Comparison of ENCODE assay signal across 8 cellular contexts in genomic region chr14:104768437-104769323, GRCh38. TPM values are rescaled to one million over a fixed set of nuclear protein-coding genes. Genes with fewer than 3 reads are reported as not detected.
DNase-seq lines count a peak whose midpoint lies in the region; ATAC-seq and TF ChIP-seq lines count a peak whose summit lies in the region.

No MANE protein-coding gene starts in this region.

- 26% methylated on average over 4 of the region's 25 CpGs for WGBS in suprapubic skin

- no peak overlapping the region for H3K4me2 ChIP-seq in Karpas-422 (ENCODE audit: low read depth, low read length, poor library complexity, severe bottlenecking)

- peak; percentile 98 for TF ChIP-seq CTCF in neutrophil (IDR thresholded peaks at IDR 0.05)
- TF ChIP-seq CTCF in suprapubic skin (IDR thresholded peaks at IDR 0.05): peak; percentile 76 to 98

- no peak for TF ChIP-seq POLR2A in suprapubic skin (IDR thresholded peaks at IDR 0.05)

- DNase-seq in CD1c-positive myeloid dendritic cell (ENCODE audit: extremely low spot score) (peak; percentile 92), Karpas-422 (peak; percentile 96), SHP77 (lab: John Stamatoyannopoulos, UW) (peak; percentile 29 to 61), foreskin melanocyte (peak; percentile 60), suprapubic skin (ENCODE audit: low spot score in 2 of 2) (peak; percentile 94 to 95)
- DNase-seq in activated T-helper 9 cell treated with anti-CD3 and anti-CD28 coated beads, Interleukin-2, amount 50 U/mL, for 16 hours (ENCODE audit: low read depth): peak; percentile 87

- peak; percentile 79 for ATAC-seq in GM19467 (IDR thresholded peaks at IDR 0.05; ENCODE audit: unreplicated experiment)

- H3K9me3 ChIP-seq in Karpas-422 (ENCODE audit: low read length) (peaks cover 7% of the 10 kb centered on the region; the same call in 1 of the 2 replicates), neutrophil (no peaks in the 10 kb centered on the region), suprapubic skin (no peaks in the 10 kb centered on the region)

- H3K4me1 ChIP-seq in Karpas-422 (ENCODE audit: low read length): peaks cover 5% of the 10 kb centered on the region
- H3K4me1 ChIP-seq in neutrophil (ENCODE audit: control insufficient read depth in 1 of 2, insufficient read depth in 1 of 2, low read depth in 1 of 2, low read length in 1 of 2): peaks cover 2 to 10% of the 10 kb centered on the region in 2 experiments
- peaks cover 8% of the 10 kb centered on the region for H3K4me1 ChIP-seq in suprapubic skin

- peak overlapping the region; percentile 47 for H3K9ac ChIP-seq in Karpas-422 (ENCODE audit: low read length)

- H3K4me3 ChIP-seq in Karpas-422 (ENCODE audit: low read length) (no peak overlapping the region), neutrophil (ENCODE audit: low read depth in 1 of 2, low read length in 1 of 2) (no peak overlapping the region), suprapubic skin (no peak overlapping the region)

- no peak overlapping the region for H2AFZ ChIP-seq in Karpas-422 (ENCODE audit: low read length)

- H3K79me2 ChIP-seq in Karpas-422 (ENCODE audit: low read length): no peaks in the 10 kb centered on the region

- H3K36me3 ChIP-seq in Karpas-422 (ENCODE audit: insufficient read depth, low read length) (peaks cover 29% of the 10 kb centered on the region), neutrophil (peaks cover 49% of the 10 kb centered on the region), suprapubic skin (peaks cover 35% of the 10 kb centered on the region)

- H3K27me3 ChIP-seq in Karpas-422 (ENCODE audit: low read length) (no peaks in the 10 kb centered on the region), neutrophil (no peaks in the 10 kb centered on the region), suprapubic skin (no peaks in the 10 kb centered on the region)

- TF ChIP-seq EP300 in suprapubic skin (IDR thresholded peaks at IDR 0.05): no peak

- H3K27ac ChIP-seq in Karpas-422 (ENCODE audit: low read length) (no peak overlapping the region), neutrophil (no peak overlapping the region), suprapubic skin (no peak overlapping the region)

- H4K20me1 ChIP-seq in Karpas-422 (ENCODE audit: insufficient read depth, low read depth, low read length): no peaks in the 10 kb centered on the region

- H3K9me2 ChIP-seq in Karpas-422 (replicated peaks; ENCODE audit: insufficient read depth, low read length): no peaks in the 10 kb centered on the region

RNA-seq across cellular contexts. Expression of gene SIVA1, which starts 15.7 kb away (rescaled TPM):
- 68.1 and 212 TPM in 2 replicates for total RNA-seq in Karpas-422 (2014; rRNA removed; shearing (Covaris generic); ENCODE audit: low replicate concordance)
- total RNA-seq in suprapubic skin: 100 to 1,000 TPM in 3 of 4 donors, 10 to 100 TPM in 1; 94.0 to 159 (median 142) TPM

RNA-seq across cellular contexts. Expression of gene AKT1, which starts 26.9 kb away (rescaled TPM):
- 70.4 and 127 TPM in 2 replicates for total RNA-seq in Karpas-422 (2014; rRNA removed; shearing (Covaris generic); ENCODE audit: low replicate concordance)
- 10 to 100 TPM; 63.1 to 77.6 (median 70.4) TPM for total RNA-seq in suprapubic skin

RNA-seq across cellular contexts. Expression of gene ZBTB42, which starts 32.2 kb away (rescaled TPM):
- 0.45 and 2.6 TPM in 2 replicates for total RNA-seq in Karpas-422 (2014; rRNA removed; shearing (Covaris generic); ENCODE audit: low replicate concordance)
- total RNA-seq in suprapubic skin: 1 to 10 TPM; 3.7 to 9.8 (median 7.8) TPM

RNA-seq across cellular contexts. Expression of gene ADSS1, which starts 44.7 kb away (rescaled TPM):
- total RNA-seq in Karpas-422 (2014; rRNA removed; shearing (Covaris generic); ENCODE audit: low replicate concordance): 2.8 and 5.3 TPM in 2 replicates
- total RNA-seq in suprapubic skin: 10 to 100 TPM in 2 of 4 donors, 1 to 10 TPM in 2; 2.8 to 12.4 (median 9.0) TPM

Comparison
In these comparisons a context has a peak if more than half of its experiments do, and no peak if none do; other contexts are left out.
1. DNase-seq: peak in every context shown above with its lines; median percentile 96 in Karpas-422; 94 in suprapubic skin; 92 in CD1c-positive myeloid dendritic cell; 87 in activated T-helper 9 cell treated with anti-CD3 and anti-CD28 coated beads, Interleukin-2, amount 50 U/mL, for 16 hours; 60 in foreskin melanocyte; 45 in SHP77.